19 cellular contexts compared by ENCODE assay signal in genomic region chr5:56595561-56595960, GRCh38.
"Had no signal": no experiment of that assay in that cellular context is flagged by ENCODE, and none has a peak within 500 bp of the region (broad histone marks: within the 10 kb centered on the region; RNA-seq: fewer than 3 reads in every experiment).

No MANE protein-coding gene starts in this region.

- H3K4me1 Mint-ChIP-seq: stimulated activated effector memory CD8-positive, alpha-beta T cell treated with anti-CD3 and anti-CD28 coated beads, Interleukin-12 subunit alpha, Interleukin-12 subunit beta, amount 100 ng/mL, for 72 hours had no signal

- H3K27me3 ChIP-seq: brain microvascular endothelial cell, esophagus muscularis mucosa, heart left ventricle, ovary, tibial nerve had no signal

- H3K4me3 Mint-ChIP-seq: activated B cell treated with CpG ODN at 0.5 μM for 24 hours; activated CD4-positive, alpha-beta T cell treated with anti-CD3 and anti-CD28 coated beads, Interleukin-2, amount 10 ng/mL, durations not matched to agents 7 days and 5 days; activated naive CD4-positive, alpha-beta T cell treated with anti-CD3 and anti-CD28 coated beads, Interleukin-2, amount 10 ng/mL, durations not matched to agents 7 days and 5 days; neural crest cell; stimulated activated effector memory CD8-positive, alpha-beta T cell treated with anti-CD3 and anti-CD28 coated beads, Interleukin-12 subunit alpha, Interleukin-12 subunit beta, amount 100 ng/mL, for 72 hours had no signal

- H3K4me1 ChIP-seq: esophagus muscularis mucosa, left ventricle myocardium inferior, tibial nerve had no signal

- H3K9me3 ChIP-seq: esophagus muscularis mucosa, left ventricle myocardium inferior, ovary, tibial nerve had no signal

- H3K36me3 ChIP-seq: brain microvascular endothelial cell, esophagus muscularis mucosa, heart left ventricle, left ventricle myocardium inferior, ovary, tibial nerve had no signal

- H3K4me3 ChIP-seq: dorsolateral prefrontal cortex, esophagus muscularis mucosa, heart left ventricle, left ventricle myocardium inferior, ovary, skin epidermis, tibial nerve had no signal

- DNase-seq: activated B cell treated with CpG ODN at 0.5 μM for 24 hours; activated CD4-positive, alpha-beta T cell treated with anti-CD3 and anti-CD28 coated beads, Interleukin-2, amount 10 ng/mL, durations not matched to agents 7 days and 5 days; activated naive CD4-positive, alpha-beta T cell treated with anti-CD3 and anti-CD28 coated beads, Interleukin-2, amount 10 ng/mL, durations not matched to agents 7 days and 5 days; activated T-cell treated with anti-CD3 and anti-CD28 coated beads for 4 hours; brain microvascular endothelial cell; cerebellar nuclear complex; dorsolateral prefrontal cortex; foreskin melanocyte; heart left ventricle; left ventricle myocardium inferior; mesendoderm; ovary; T-helper 1 cell had no signal

- H3K27me3 Mint-ChIP-seq: activated B cell treated with CpG ODN at 0.5 μM for 24 hours had no signal

- H3K9me3 Mint-ChIP-seq: activated B cell treated with CpG ODN at 0.5 μM for 24 hours; activated CD4-positive, alpha-beta T cell treated with anti-CD3 and anti-CD28 coated beads, Interleukin-2, amount 10 ng/mL, durations not matched to agents 7 days and 5 days; activated T-helper 2 cell treated with anti-CD3 and anti-CD28 coated beads, Interferon-gamma antibody, Interleukin-2, Interleukin-4, amounts not matched to agents 10 μg/mL and 5 μg/mL and 100 μg/mL, durations not matched to agents 14 hours and 24 hours and 36 hours; neural crest cell; stimulated activated effector memory CD8-positive, alpha-beta T cell treated with anti-CD3 and anti-CD28 coated beads, Interleukin-12 subunit alpha, Interleukin-12 subunit beta, amount 100 ng/mL, for 72 hours had no signal

- H3K27ac ChIP-seq: brain microvascular endothelial cell, dorsolateral prefrontal cortex, esophagus muscularis mucosa, heart left ventricle, left ventricle myocardium inferior, ovary, skin epidermis, tibial nerve had no signal

- H3K36me3 Mint-ChIP-seq: stimulated activated effector memory CD8-positive, alpha-beta T cell treated with anti-CD3 and anti-CD28 coated beads, Interleukin-12 subunit alpha, Interleukin-12 subunit beta, amount 100 ng/mL, for 72 hours had no signal

- H3K27ac Mint-ChIP-seq: activated B cell treated with CpG ODN at 0.5 μM for 24 hours; activated CD4-positive, alpha-beta T cell treated with anti-CD3 and anti-CD28 coated beads, Interleukin-2, amount 10 ng/mL, durations not matched to agents 7 days and 5 days; activated naive CD4-positive, alpha-beta T cell treated with anti-CD3 and anti-CD28 coated beads, Interleukin-2, amount 10 ng/mL, durations not matched to agents 7 days and 5 days; activated T-helper 2 cell treated with anti-CD3 and anti-CD28 coated beads, Interferon-gamma antibody, Interleukin-2, Interleukin-4, amounts not matched to agents 10 μg/mL and 5 μg/mL and 100 μg/mL, durations not matched to agents 14 hours and 24 hours and 36 hours; stimulated activated effector memory CD8-positive, alpha-beta T cell treated with anti-CD3 and anti-CD28 coated beads, Interleukin-12 subunit alpha, Interleukin-12 subunit beta, amount 100 ng/mL, for 72 hours had no signal
